Comparison of ENCODE assay signal across 18 cellular contexts in genomic region chr4:126794363-126794762, GRCh38.
DNase-seq lines count a peak whose midpoint lies in the region; TF ChIP-seq lines count a peak whose summit lies in the region.
"Had no signal": no experiment of that assay in that cellular context is flagged by ENCODE, and none has a peak within 500 bp of the region (broad histone marks: within the 10 kb centered on the region; RNA-seq: fewer than 3 reads in every experiment).

No MANE protein-coding gene starts in this region.

- POLR2A ChIA-PET in RWPE1 (lab: Yijun Ruan, JAX; ENCODE audit: low non-redundant PET), result no interaction called here

- H3K9me3 ChIP-seq in fibroblast of lung (ENCODE audit: control insufficient read depth, insufficient read depth, low read depth, low read length), result no peaks in the 10 kb centered on the region
- H3K9me3 ChIP-seq: Caco-2, vagina had no signal

- H3K4me2 ChIP-seq in fibroblast of lung (ENCODE audit: extremely low read depth, insufficient read depth, low read length), result no peak overlapping the region
- H3K4me2 ChIP-seq: smooth muscle cell had no signal

- TF ChIP-seq CTCF in RWPE1 (conservative IDR thresholded peaks at IDR 0.05; ENCODE audit: low read depth) (no peak), fibroblast of lung (conservative IDR thresholded peaks at IDR 0.05 in 1 of 2, IDR thresholded peaks at IDR 0.05 in 1 of 2; ENCODE audit: low read depth in 1 of 2, low read length in 2 of 2) (no peak)

- peaks cover 3% of the 10 kb centered on the region for H3K4me1 ChIP-seq in fibroblast of lung (ENCODE audit: control insufficient read depth, extremely low read depth, insufficient read depth, low read length)
- H3K4me1 ChIP-seq: Caco-2, vagina had no signal

- no peak overlapping the region for H2AFZ ChIP-seq in fibroblast of lung (ENCODE audit: low read length)

- no peaks in the 10 kb centered on the region for H3K36me3 ChIP-seq in fibroblast of lung (ENCODE audit: control insufficient read depth, insufficient read depth, low read length)
- H3K36me3 ChIP-seq: cardiac muscle cell, vagina had no signal

- CTCF ChIA-PET in RWPE1 (lab: Yijun Ruan, JAX), result interaction anchor here (0.6 kb wide), 1 partner anchor 1549 kb away, joined by 3 read pairs; no protein-coding TSS in a partner anchor

- no peaks in the 10 kb centered on the region for H3K79me2 ChIP-seq in fibroblast of lung (ENCODE audit: control insufficient read depth, insufficient read depth, low read length)

- no peak overlapping the region for H3K9ac ChIP-seq in fibroblast of lung (ENCODE audit: insufficient read depth, low read length)

- H4K20me1 ChIP-seq in fibroblast of lung (ENCODE audit: control insufficient read depth, extremely low read depth, insufficient read depth, low read length), result no peaks in the 10 kb centered on the region

- DNase-seq in HPDE6-E6E7 (ENCODE audit: extremely low spot score) (peak; percentile 27), RWPE1 (ENCODE audit: low spot score) (peak; percentile 66), fibroblast of lung (ENCODE audit: low read depth in 2 of 2) (peak; percentile 48 to 68), skeletal muscle cell (ENCODE audit: low read depth) (peak; percentile 43), NCI-H187 (lab: John Stamatoyannopoulos, UW) (no peak), DMS79 (lab: John Stamatoyannopoulos, UW) (no peak), cerebellar nuclear complex (lab: John Stamatoyannopoulos, UW) (no peak)
- DNase-seq: activated CD4-positive, alpha-beta T cell treated with anti-CD3 and anti-CD28 coated beads for 1 hour; activated naive CD8-positive, alpha-beta T cell treated with anti-CD3 and anti-CD28 coated beads, Interleukin-2, amount 10 ng/mL, durations not matched to agents 7 days and 5 days; Caco-2; naive B cell; NCI-H510A; posterior cingulate gyrus; SHP77 treated with DMSO at 0.1 percent for 48 hours; stimulated activated CD8-positive, alpha-beta memory T cell treated with anti-CD3 and anti-CD28 coated beads, Interleukin-4, amount 100 ng/mL, for 48 hours had no signal

- H3K27me3 ChIP-seq in fibroblast of lung (ENCODE audit: control insufficient read depth, insufficient read depth, low read length), result no peaks in the 10 kb centered on the region
- H3K27me3 ChIP-seq: cardiac muscle cell, vagina had no signal

- H3K27ac ChIP-seq in RWPE1 (no peak overlapping the region), fibroblast of lung (ENCODE audit: insufficient read depth, low read length) (no peak overlapping the region)
- H3K27ac ChIP-seq: cardiac muscle cell, vagina had no signal

- H3K4me3 ChIP-seq in fibroblast of lung (replicated peaks in 1 of 4; ENCODE audit: control extremely low read depth in 1 of 4, insufficient read depth in 1 of 4, low read depth in 3 of 4, low read length in 4 of 4) (no peak overlapping the region), skeletal muscle cell (ENCODE audit: low read depth, low read length) (no peak overlapping the region)
- H3K4me3 ChIP-seq: cardiac muscle cell, smooth muscle cell, vagina had no signal

Comparison
In these comparisons a context has a peak if more than half of its experiments do, and no peak if none do; other contexts are left out.
1. DNase-seq: peak in HPDE6-E6E7 (single experiment), RWPE1 (single experiment), fibroblast of lung (2 of 2) and skeletal muscle cell (single experiment); none in NCI-H187 (0 of 2), DMS79 (single experiment) and cerebellar nuclear complex (0 of 2).